6 cellular contexts compared by ENCODE assay signal in genomic region chr14:22819191-22819988, GRCh38. TPM values are rescaled to one million over a fixed set of nuclear protein-coding genes. Genes with fewer than 3 reads are reported as not detected.
DNase-seq lines count a peak whose midpoint lies in the region; ATAC-seq lines count a peak whose summit lies in the region.

No MANE protein-coding gene starts in this region.

- H3K4me3 ChIP-seq in duodenal mucosa (ENCODE audit: low read depth in 1 of 2, low read length in 2 of 2), result peak overlapping the region; percentile 64 to 66

- POLR2A ChIA-PET in activated CD4-positive, alpha-beta memory T cell treated with anti-CD3 and anti-CD28 coated beads, Interleukin-2, amount 10 ng/mL, durations not matched to agents 7 days and 5 days (lab: Charles Lee), result interaction anchor here (1.1 kb wide), 1 partner anchor 235 kb away, joined by 3 read pairs; no protein-coding TSS in a partner anchor

- peaks cover 1% of the 10 kb centered on the region for H3K27me3 Mint-ChIP-seq in activated naive CD4-positive, alpha-beta T cell treated with anti-CD3 and anti-CD28 coated beads for 36 hours (ENCODE audit: low read depth)
- peaks cover 19% of the 10 kb centered on the region for H3K27me3 Mint-ChIP-seq in activated CD4-positive, alpha-beta memory T cell treated with anti-CD3 and anti-CD28 coated beads, Interleukin-2, amount 10 ng/mL, durations not matched to agents 7 days and 5 days

- peak overlapping the region; percentile 63 to 67 for H3K9ac ChIP-seq in duodenal mucosa (ENCODE audit: low read depth in 1 of 2, low read length in 2 of 2)

- ATAC-seq in sciatic nerve (peak; percentile 65), GM19328 (IDR thresholded peaks at IDR 0.05; ENCODE audit: unreplicated experiment) (no peak)

- no peaks in the 10 kb centered on the region for H3K9me3 ChIP-seq in duodenal mucosa (ENCODE audit: control insufficient read depth in 1 of 2, low read length in 2 of 2)

- peak overlapping the region; percentile 39 for H3K27ac Mint-ChIP-seq in activated naive CD4-positive, alpha-beta T cell treated with anti-CD3 and anti-CD28 coated beads for 36 hours
- no peak overlapping the region for H3K27ac Mint-ChIP-seq in activated CD4-positive, alpha-beta memory T cell treated with anti-CD3 and anti-CD28 coated beads, Interleukin-2, amount 10 ng/mL, durations not matched to agents 7 days and 5 days

- H3K4me1 Mint-ChIP-seq in activated naive CD4-positive, alpha-beta T cell treated with anti-CD3 and anti-CD28 coated beads for 36 hours (ENCODE audit: low read depth), result peaks cover 29% of the 10 kb centered on the region
- peaks cover 30% of the 10 kb centered on the region for H3K4me1 Mint-ChIP-seq in activated CD4-positive, alpha-beta memory T cell treated with anti-CD3 and anti-CD28 coated beads, Interleukin-2, amount 10 ng/mL, durations not matched to agents 7 days and 5 days

- CTCF ChIA-PET in activated naive CD4-positive, alpha-beta T cell treated with anti-CD3 and anti-CD28 coated beads for 36 hours (lab: Charles Lee), result interaction anchor here (0.6 to 7.5 kb wide), 9 partner anchors 11 to 716 kb away, joined by 3 to 212 read pairs (median 4); no protein-coding TSS in a partner anchor
- CTCF ChIA-PET in activated CD4-positive, alpha-beta memory T cell treated with anti-CD3 and anti-CD28 coated beads, Interleukin-2, amount 10 ng/mL, durations not matched to agents 7 days and 5 days (lab: Charles Lee), result interaction anchor here (0.7 to 2.8 kb wide), 12 partner anchors 10 to 261 kb away, joined by 3 to 20 read pairs (median 4); no protein-coding TSS in a partner anchor

- H3K4me1 ChIP-seq in duodenal mucosa (ENCODE audit: control insufficient read depth in 1 of 2, insufficient read depth in 2 of 2, low read length in 2 of 2), result peaks cover 60 to 64% of the 10 kb centered on the region in 2 donors

- no peaks in the 10 kb centered on the region for H3K9me3 Mint-ChIP-seq in activated naive CD4-positive, alpha-beta T cell treated with anti-CD3 and anti-CD28 coated beads for 36 hours
- no peaks in the 10 kb centered on the region for H3K9me3 Mint-ChIP-seq in activated CD4-positive, alpha-beta memory T cell treated with anti-CD3 and anti-CD28 coated beads, Interleukin-2, amount 10 ng/mL, durations not matched to agents 7 days and 5 days

- peak overlapping the region; percentile 72 for H3K27ac ChIP-seq in duodenal mucosa (ENCODE audit: low read depth, low read length)

- intact Hi-C loops in activated naive CD4-positive, alpha-beta T cell treated with anti-CD3 and anti-CD28 coated beads for 36 hours (cut with micrococcal nuclease), result no loop called here
- intact Hi-C loops in sciatic nerve (cut with DNase I), result no loop called here

- H3K36me3 Mint-ChIP-seq in activated naive CD4-positive, alpha-beta T cell treated with anti-CD3 and anti-CD28 coated beads for 36 hours (ENCODE audit: low read depth), result no peaks in the 10 kb centered on the region
- no peaks in the 10 kb centered on the region for H3K36me3 Mint-ChIP-seq in activated CD4-positive, alpha-beta memory T cell treated with anti-CD3 and anti-CD28 coated beads, Interleukin-2, amount 10 ng/mL, durations not matched to agents 7 days and 5 days (ENCODE audit: low read depth)

- H3K36me3 ChIP-seq in duodenal mucosa (ENCODE audit: control insufficient read depth in 1 of 2, insufficient read depth in 2 of 2, low read length in 2 of 2), result no peaks in the 10 kb centered on the region

- H3K27me3 ChIP-seq in duodenal mucosa (ENCODE audit: control insufficient read depth in 1 of 2, insufficient read depth in 2 of 2, low read length in 2 of 2), result no peaks in the 10 kb centered on the region

- H3K4me3 Mint-ChIP-seq in activated naive CD4-positive, alpha-beta T cell treated with anti-CD3 and anti-CD28 coated beads for 36 hours, result no peak overlapping the region
- H3K4me3 Mint-ChIP-seq in activated CD4-positive, alpha-beta memory T cell treated with anti-CD3 and anti-CD28 coated beads, Interleukin-2, amount 10 ng/mL, durations not matched to agents 7 days and 5 days, result no peak overlapping the region

- no peak for DNase-seq in activated naive CD4-positive, alpha-beta T cell treated with anti-CD3 and anti-CD28 coated beads for 36 hours
- no peak for DNase-seq in activated naive CD4-positive, alpha-beta T cell (lab: John Stamatoyannopoulos, UW)
- peak; percentile 78 for DNase-seq in sciatic nerve (ENCODE audit: low spot score)
- DNase-seq in activated CD4-positive, alpha-beta memory T cell treated with anti-CD3 and anti-CD28 coated beads, Interleukin-2, amount 10 ng/mL, durations not matched to agents 7 days and 5 days, result no peak

RNA-seq across cellular contexts. Expression of gene SLC7A7, which starts 4.2 kb away (rescaled TPM):
- 1 to 10 TPM in 1 of 2 experiments, under 1 TPM in 1; 0.40 to 1.1 TPM for total RNA-seq in activated naive CD4-positive, alpha-beta T cell treated with anti-CD3 and anti-CD28 coated beads for 36 hours
- 9.7 TPM for total RNA-seq in sciatic nerve
- under 1 TPM; 0.38 to 0.60 TPM for total RNA-seq in activated CD4-positive, alpha-beta memory T cell treated with anti-CD3 and anti-CD28 coated beads, Interleukin-2, amount 10 ng/mL, durations not matched to agents 7 days and 5 days

RNA-seq across cellular contexts. Expression of gene MRPL52, which starts 10.3 kb away (rescaled TPM):
- total RNA-seq in activated naive CD4-positive, alpha-beta T cell treated with anti-CD3 and anti-CD28 coated beads for 36 hours, result 100 to 1,000 TPM; 170 TPM
- 34.0 TPM for total RNA-seq in sciatic nerve
- total RNA-seq in activated CD4-positive, alpha-beta memory T cell treated with anti-CD3 and anti-CD28 coated beads, Interleukin-2, amount 10 ng/mL, durations not matched to agents 7 days and 5 days, result 100 to 1,000 TPM; 108 to 119 TPM

RNA-seq across cellular contexts. Expression of gene MMP14, which starts 17.0 kb away (rescaled TPM):
- 1 to 10 TPM; 1.3 to 2.1 TPM for total RNA-seq in activated naive CD4-positive, alpha-beta T cell treated with anti-CD3 and anti-CD28 coated beads for 36 hours
- 138 TPM for total RNA-seq in sciatic nerve
- total RNA-seq in activated CD4-positive, alpha-beta memory T cell treated with anti-CD3 and anti-CD28 coated beads, Interleukin-2, amount 10 ng/mL, durations not matched to agents 7 days and 5 days, result 1 to 10 TPM; 1.9 to 2.9 TPM

RNA-seq across cellular contexts. Expression of gene LRP10, which starts 52.1 kb away (rescaled TPM):
- total RNA-seq in activated naive CD4-positive, alpha-beta T cell treated with anti-CD3 and anti-CD28 coated beads for 36 hours, result 10 to 100 TPM; 71.9 to 75.2 TPM
- total RNA-seq in sciatic nerve, result 106 TPM
- total RNA-seq in activated CD4-positive, alpha-beta memory T cell treated with anti-CD3 and anti-CD28 coated beads, Interleukin-2, amount 10 ng/mL, durations not matched to agents 7 days and 5 days, result 10 to 100 TPM; 88.5 to 98.6 TPM

RNA-seq across cellular contexts. Expression of gene OXA1L, which starts 52.9 kb away (rescaled TPM):
- total RNA-seq in activated naive CD4-positive, alpha-beta T cell treated with anti-CD3 and anti-CD28 coated beads for 36 hours, result 100 to 1,000 TPM; 149 to 152 TPM
- total RNA-seq in sciatic nerve, result 62.8 TPM
- total RNA-seq in activated CD4-positive, alpha-beta memory T cell treated with anti-CD3 and anti-CD28 coated beads, Interleukin-2, amount 10 ng/mL, durations not matched to agents 7 days and 5 days, result 100 to 1,000 TPM; 118 to 122 TPM

Comparison
In these comparisons a context has a peak if more than half of its experiments do, and no peak if none do; other contexts are left out.
1. RNA of gene MMP14, which starts 17.0 kb away (total RNA-seq): 138 TPM in sciatic nerve (single experiment); 1.9 to 2.9 TPM in activated CD4-positive, alpha-beta memory T cell treated with anti-CD3 and anti-CD28 coated beads, Interleukin-2, amount 10 ng/mL, durations not matched to agents 7 days and 5 days and 1.3 to 2.1 TPM in activated naive CD4-positive, alpha-beta T cell treated with anti-CD3 and anti-CD28 coated beads for 36 hours; every median in the first group is over 10 times any median in the second.